ENCODE assay signal across 11 cellular contexts in the genomic region with DNA sequence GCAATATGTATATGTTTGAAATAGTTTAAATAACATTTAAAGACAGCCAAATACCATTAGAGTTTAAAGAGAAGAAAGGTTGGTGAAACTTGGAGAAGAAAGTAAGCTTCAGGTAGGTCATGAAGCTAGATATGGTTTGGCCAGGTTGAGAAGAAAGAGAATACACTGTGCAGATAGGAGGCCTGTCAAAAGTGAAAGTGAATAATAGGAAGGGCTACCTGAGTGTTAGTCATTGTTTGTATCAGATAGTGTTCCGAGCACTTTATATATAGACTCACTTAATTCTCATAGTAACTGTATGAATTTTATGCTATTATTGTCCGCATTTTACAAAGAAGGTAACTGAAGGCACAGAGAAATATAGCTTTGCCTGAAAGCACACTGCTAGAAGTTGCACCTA.
"Had no signal": no experiment of that assay in that cellular context is flagged by ENCODE, and none has a peak within 500 bp of the region (broad histone marks: within the 10 kb centered on the region; RNA-seq: fewer than 3 reads in every experiment).

No MANE protein-coding gene starts in this region.

- H3K4me3 ChIP-seq: colonic mucosa, esophagus squamous epithelium had no signal

- H3K9me3 Mint-ChIP-seq: activated CD4-positive, alpha-beta memory T cell treated with anti-CD3 and anti-CD28 coated beads for 36 hours; mesothelial cell of epicardium; stimulated activated effector memory CD8-positive, alpha-beta T cell treated with anti-CD3 and anti-CD28 coated beads, Interleukin-12 subunit alpha, Interleukin-12 subunit beta, amount 100 ng/mL, for 72 hours had no signal

- H3K4me3 Mint-ChIP-seq: activated CD4-positive, alpha-beta memory T cell treated with anti-CD3 and anti-CD28 coated beads for 36 hours; mesothelial cell of epicardium; stimulated activated effector memory CD8-positive, alpha-beta T cell treated with anti-CD3 and anti-CD28 coated beads, Interleukin-12 subunit alpha, Interleukin-12 subunit beta, amount 100 ng/mL, for 72 hours had no signal

- DNase-seq: activated CD4-positive, alpha-beta memory T cell treated with anti-CD3 and anti-CD28 coated beads for 36 hours; activated CD4-positive, alpha-beta T cell treated with anti-CD3 and anti-CD28 coated beads for 1 hour; activated naive CD4-positive, alpha-beta T cell; caudate nucleus; colonic mucosa; esophagus squamous epithelium; glutamatergic neuron; kidney glomerular epithelial cell had no signal

- H3K36me3 ChIP-seq: colonic mucosa had no signal

- H3K4me1 Mint-ChIP-seq: mesothelial cell of epicardium; stimulated activated effector memory CD8-positive, alpha-beta T cell treated with anti-CD3 and anti-CD28 coated beads, Interleukin-12 subunit alpha, Interleukin-12 subunit beta, amount 100 ng/mL, for 72 hours had no signal

- H3K9me3 ChIP-seq: colonic mucosa, esophagus squamous epithelium had no signal

- ATAC-seq: stimulated activated effector memory CD8-positive, alpha-beta T cell treated with anti-CD3 and anti-CD28 coated beads, Interleukin-12 subunit alpha, Interleukin-12 subunit beta, amount 100 ng/mL, for 72 hours had no signal

- H3K27ac Mint-ChIP-seq: activated CD4-positive, alpha-beta memory T cell treated with anti-CD3 and anti-CD28 coated beads for 36 hours; mesothelial cell of epicardium; stimulated activated effector memory CD8-positive, alpha-beta T cell treated with anti-CD3 and anti-CD28 coated beads, Interleukin-12 subunit alpha, Interleukin-12 subunit beta, amount 100 ng/mL, for 72 hours had no signal

- H3K4me1 ChIP-seq: colonic mucosa, esophagus squamous epithelium, parathyroid adenoma had no signal

- H3K27me3 Mint-ChIP-seq: activated CD4-positive, alpha-beta memory T cell treated with anti-CD3 and anti-CD28 coated beads for 36 hours had no signal
